13 cellular contexts compared by ENCODE assay signal in the genomic region with DNA sequence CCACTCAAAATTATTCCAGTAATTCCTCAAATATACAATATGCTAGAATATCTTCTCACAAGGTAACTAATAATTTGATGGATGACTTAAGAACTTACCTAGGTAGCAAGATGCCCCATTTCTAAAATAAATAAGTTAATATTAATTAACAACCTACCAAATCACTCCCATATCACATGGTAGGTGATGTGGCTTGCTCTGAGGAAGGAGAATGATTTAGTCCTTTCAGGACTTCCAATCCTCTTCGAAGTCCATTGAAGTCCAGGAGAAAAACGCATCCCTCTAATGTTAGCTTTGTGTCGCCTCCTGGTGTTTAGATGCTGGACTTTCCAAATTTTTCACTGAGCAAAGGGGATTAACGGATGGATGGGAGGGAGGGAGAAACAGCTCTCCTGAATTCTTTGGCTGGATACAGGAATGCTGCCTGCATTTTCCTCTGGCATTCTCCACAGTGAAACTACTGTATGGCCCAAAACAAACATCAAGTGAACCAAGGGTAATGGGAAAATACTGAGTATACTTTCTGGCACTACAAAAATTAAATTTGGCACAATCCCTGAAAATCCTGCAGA. TPM values are rescaled to one million over a fixed set of nuclear protein-coding genes. Genes with fewer than 3 reads are reported as not detected.
DNase-seq lines count a peak whose midpoint lies in the region; ATAC-seq and TF ChIP-seq lines count a peak whose summit lies in the region.
"Had no signal": no experiment of that assay in that cellular context is flagged by ENCODE, and none has a peak within 500 bp of the region (broad histone marks: within the 10 kb centered on the region; RNA-seq: fewer than 3 reads in every experiment).

No MANE protein-coding gene starts in this region.

- DNase-seq in 8988T (peak; percentile 22), H7 (peak; percentile 72), astrocyte of the spinal cord (ENCODE audit: low read depth, low spot score) (no peak), iPS DF 4.7 (ENCODE audit: extremely low read depth, low spot score) (peak; percentile 49), coronary artery (ENCODE audit: low spot score) (no peak)
- no peak for DNase-seq in stimulated activated naive CD8-positive, alpha-beta T cell treated with anti-CD3 and anti-CD28 coated beads, Interleukin-15, Interleukin-2, amounts not matched to agents 100 U/mL and 50 U/mL, for 24 hours
- DNase-seq: activated CD8-positive, alpha-beta memory T cell treated with anti-CD3 and anti-CD28 coated beads, Interleukin-2, amount 10 ng/mL, durations not matched to agents 7 days and 5 days; caudate nucleus; pancreas had no signal

- H3K36me3 ChIP-seq in H7 (replicated peaks; ENCODE audit: control insufficient read depth, insufficient read depth, low read length): no peaks in the 10 kb centered on the region
- H3K36me3 ChIP-seq: pancreas had no signal

- no peaks in the 10 kb centered on the region for H3K27me3 ChIP-seq in H7 (ENCODE audit: control insufficient read depth, insufficient read depth, low read length)
- H3K27me3 ChIP-seq: pancreas had no signal

- in situ Hi-C loops in astrocyte of the spinal cord (cut with HindIII; ENCODE audit: low sequenced_read_pairs): no loop called here

- ATAC-seq in activated CD4-positive, CD25-positive, alpha-beta regulatory T cell treated with anti-CD3 and anti-CD28 coated beads, Interleukin-2, amount 50 U/mL, for 24 hours: no peak
- no peak for ATAC-seq in HG02938 (IDR thresholded peaks at IDR 0.05; ENCODE audit: unreplicated experiment)
- ATAC-seq in stimulated activated naive CD8-positive, alpha-beta T cell treated with anti-CD3 and anti-CD28 coated beads, Interleukin-15, Interleukin-2, amounts not matched to agents 100 U/mL and 50 U/mL, for 24 hours: no peak
- ATAC-seq: activated CD8-positive, alpha-beta memory T cell treated with anti-CD3 and anti-CD28 coated beads, Interleukin-2, amount 10 ng/mL, durations not matched to agents 7 days and 5 days had no signal

- H3K4me3 ChIP-seq in H7 (ENCODE audit: insufficient read depth, low read depth, low read length): no peak overlapping the region
- no peak overlapping the region for H3K4me3 ChIP-seq in astrocyte of the spinal cord (ENCODE audit: low read depth, low read length)
- H3K4me3 ChIP-seq in coronary artery: no peak overlapping the region
- H3K4me3 ChIP-seq: pancreas had no signal

- peak overlapping the region in 1 of 2 donors; percentile 33 for H3K27ac ChIP-seq in coronary artery
- H3K27ac ChIP-seq: pancreas had no signal

- peak; percentile 19 for TF ChIP-seq CTCF in astrocyte of the spinal cord (IDR thresholded peaks at IDR 0.05; ENCODE audit: low read depth, low read length)
- TF ChIP-seq CTCF in coronary artery (IDR thresholded peaks at IDR 0.05): no peak

RNA-seq across cellular contexts. Expression of gene PRICKLE2, which starts 58.6 kb away (rescaled TPM):
- 1.5 and 1.7 TPM in 2 replicates for total RNA-seq in H7 (2014; rRNA removed; shearing (Covaris generic))
- total RNA-seq: activated CD8-positive, alpha-beta memory T cell treated with anti-CD3 and anti-CD28 coated beads, Interleukin-2, amount 10 ng/mL, durations not matched to agents 7 days and 5 days; NCI-H460; T-helper 1 cell treated with Interleukin-12 subunit alpha and Interleukin-12 subunit beta and Interleukin-4 antibody, amounts not matched to agents 30 ng/mL and 1 ng/mL, for 36 hours had no signal

Comparison
In these comparisons a context has a peak if more than half of its experiments do, and no peak if none do; other contexts are left out.
1. DNase-seq: peak in 8988T (single experiment), H7 (single experiment) and iPS DF 4.7 (single experiment); none in astrocyte of the spinal cord (single experiment), coronary artery (single experiment) and stimulated activated naive CD8-positive, alpha-beta T cell treated with anti-CD3 and anti-CD28 coated beads, Interleukin-15, Interleukin-2, amounts not matched to agents 100 U/mL and 50 U/mL, for 24 hours (single experiment).